In genomic region chr2:161124186-161124585, GRCh38 we compare ENCODE assay signal across 12 cellular contexts.
DNase-seq lines count a peak whose midpoint lies in the region; ATAC-seq and TF ChIP-seq lines count a peak whose summit lies in the region.
"Had no signal": no experiment of that assay in that cellular context is flagged by ENCODE, and none has a peak within 500 bp of the region (broad histone marks: within the 10 kb centered on the region; RNA-seq: fewer than 3 reads in every experiment).

No MANE protein-coding gene starts in this region.

- DNase-seq in coronary artery (ENCODE audit: low spot score) (no peak), KG1 (lab: John Stamatoyannopoulos, UW) (no peak), SIG-M5 treated with dmso at 0.1 percent for 504 hours (lab: John Stamatoyannopoulos, UW; ENCODE audit: unreplicated experiment) (no peak), GF-D8 (lab: John Stamatoyannopoulos, UW) (no peak)
- DNase-seq: activated T-cell treated with anti-CD3 and anti-CD28 coated beads for 4 hours; central memory CD4-positive, alpha-beta T cell; HCEC 1CT; stimulated activated naive CD4-positive, alpha-beta T cell had no signal

- no peak for TF ChIP-seq CTCF in coronary artery (IDR thresholded peaks at IDR 0.05)

- H3K4me3 ChIP-seq in coronary artery (no peak overlapping the region), skin epidermis (no peak overlapping the region)

- ATAC-seq in GM19463 (IDR thresholded peaks at IDR 0.05; ENCODE audit: unreplicated experiment) (peak; percentile 55), HG03378 (IDR thresholded peaks at IDR 0.05; ENCODE audit: unreplicated experiment) (peak; percentile 49), HG02938 (IDR thresholded peaks at IDR 0.05; ENCODE audit: unreplicated experiment) (no peak)

- peak overlapping the region; percentile 64 to 75 for H3K27ac ChIP-seq in coronary artery
- peak overlapping the region in 20 of 21 experiments; percentile 57 to 86 (median 80) for H3K27ac ChIP-seq in skin epidermis
